Comparison of ENCODE assay signal across 19 cellular contexts in genomic region chr10:110684800-110685446, GRCh38. TPM values are rescaled to one million over a fixed set of nuclear protein-coding genes. Genes with fewer than 3 reads are reported as not detected.
DNase-seq lines count a peak whose midpoint lies in the region; TF ChIP-seq lines count a peak whose summit lies in the region.
"Had no signal": no experiment of that assay in that cellular context is flagged by ENCODE, and none has a peak within 500 bp of the region (broad histone marks: within the 10 kb centered on the region; RNA-seq: fewer than 3 reads in every experiment).

No MANE protein-coding gene starts in this region.

- no peaks in the 10 kb centered on the region for H4K20me1 ChIP-seq in neural progenitor cell (ENCODE audit: low read depth)

- no peak overlapping the region for H3K4me2 ChIP-seq in neural progenitor cell

- peak overlapping the region; percentile 68 for H2AFZ ChIP-seq in neural progenitor cell (replicated peaks)

- WGBS in testis, 2 donors, result 54 to 75% methylated on average over 22 of the region's 22 CpGs

- CTCF ChIA-PET in Caco-2 (lab: Charles Lee), result no interaction called here

- no TSS peak for BruUV-seq in Caco-2 (replicated peaks; lab: Mats Ljungman, UMichigan)

- peak; percentile 60 for DNase-seq in ELF-1 (ENCODE audit: low read depth, low spot score)
- peak; percentile 13 for DNase-seq in foreskin fibroblast
- DNase-seq in neural progenitor cell (ENCODE audit: low spot score), result no peak
- no peak for DNase-seq in activated CD8-positive, alpha-beta memory T cell treated with anti-CD3 and anti-CD28 coated beads, Interleukin-2, amount 50 U/mL, for 4 hours
- DNase-seq in activated CD4-positive, alpha-beta T cell treated with anti-CD3 and anti-CD28 coated beads for 1 hour, result no peak
- DNase-seq in testis, result no peak
- no peak for DNase-seq in Caco-2
- DNase-seq: activated CD4-positive, alpha-beta T cell treated with anti-CD3 and anti-CD28 coated beads for 4 hours; AML-193; cerebellar nuclear complex; NCI-H1048; NCI-H2171 treated with DMSO at 0.1 percent for 48 hours; retina; SHP77; stimulated activated CD8-positive, alpha-beta memory T cell treated with anti-CD3 and anti-CD28 coated beads, Interleukin-4, amount 100 ng/mL, for 48 hours had no signal

- peaks cover 2% of the 10 kb centered on the region for H3K27me3 Mint-ChIP-seq in neural progenitor cell (ENCODE audit: insufficient read depth, low read depth)
- H3K27me3 Mint-ChIP-seq in Caco-2 (ENCODE audit: insufficient read depth, unreplicated experiment), result no peaks in the 10 kb centered on the region
- H3K27me3 Mint-ChIP-seq: type B pancreatic cell had no signal

- TF ChIP-seq POLR2A in testis (IDR thresholded peaks at IDR 0.05), result no peak

- H3K4me3 ChIP-seq in WI38 (ENCODE audit: low read depth, low read length) (peak overlapping the region; percentile 41), foreskin fibroblast (ENCODE audit: low read depth in 1 of 2, low read length in 2 of 2) (no peak overlapping the region), neural progenitor cell (no peak overlapping the region), testis (no peak overlapping the region), Caco-2 (ENCODE audit: low read depth, low read length) (no peak overlapping the region)

- intact Hi-C loops in testis (cut with DNase I; ENCODE audit: low total_unique reads) (no loop called here), Caco-2 (cut with micrococcal nuclease; ENCODE audit: unreplicated experiment) (no loop called here)

- H3K9me3 Mint-ChIP-seq in neural progenitor cell, result no peaks in the 10 kb centered on the region
- H3K9me3 Mint-ChIP-seq in Caco-2 (ENCODE audit: unreplicated experiment), result no peaks in the 10 kb centered on the region
- H3K9me3 Mint-ChIP-seq: activated naive CD4-positive, alpha-beta T cell treated with anti-CD3 and anti-CD28 coated beads, Interleukin-2, amount 50 U/mL, for 72 hours; natural killer cell treated with Interleukin-12 subunit alpha and Interleukin-12 subunit beta and Interleukin-15 and Interleukin-18, amount 100 ng/mL, for 72 hours; type B pancreatic cell had no signal

- H3K4me1 ChIP-seq in neural progenitor cell (no peaks in the 10 kb centered on the region), testis (no peaks in the 10 kb centered on the region), Caco-2 (no peaks in the 10 kb centered on the region)

- H3K4me1 Mint-ChIP-seq in neural progenitor cell, result peaks cover 2% of the 10 kb centered on the region
- H3K4me1 Mint-ChIP-seq in Caco-2 (ENCODE audit: low read depth, unreplicated experiment), result peaks cover 7% of the 10 kb centered on the region

- no peaks in the 10 kb centered on the region for H3K9me3 ChIP-seq in neural progenitor cell (ENCODE audit: low read depth)
- no peaks in the 10 kb centered on the region for H3K9me3 ChIP-seq in testis
- no peaks in the 10 kb centered on the region for H3K9me3 ChIP-seq in Caco-2

- H3K36me3 ChIP-seq in neural progenitor cell, result no peaks in the 10 kb centered on the region
- H3K36me3 ChIP-seq in testis (ENCODE audit: low read depth, missing control alignments), result no peaks in the 10 kb centered on the region
- H3K36me3 ChIP-seq in Caco-2 (ENCODE audit: control insufficient read depth, insufficient read depth, low read length), result no peaks in the 10 kb centered on the region

- H3K79me2 ChIP-seq in neural progenitor cell (ENCODE audit: low read depth), result no peaks in the 10 kb centered on the region

- no peak for TF ChIP-seq CTCF in WI38 (IDR thresholded peaks at IDR 0.05; ENCODE audit: low read depth, low read length)
- no peak for TF ChIP-seq CTCF in foreskin fibroblast (IDR thresholded peaks at IDR 0.05; ENCODE audit: low read depth, low read length)
- TF ChIP-seq CTCF in neural progenitor cell (IDR thresholded peaks at IDR 0.05), result no peak
- TF ChIP-seq CTCF in testis (IDR thresholded peaks at IDR 0.05), result no peak
- TF ChIP-seq CTCF in Caco-2 (IDR thresholded peaks at IDR 0.05; ENCODE audit: insufficient read depth in 1 of 2, low read depth in 1 of 2, low read length in 1 of 2, severe bottlenecking in 1 of 2, unreplicated experiment in 1 of 2), result no peak

- H3K27me3 ChIP-seq in neural progenitor cell (no peaks in the 10 kb centered on the region), testis (no peaks in the 10 kb centered on the region), Caco-2 (replicated peaks; ENCODE audit: control insufficient read depth, insufficient read depth, low read length) (no peaks in the 10 kb centered on the region)

- no peak overlapping the region for H3K9ac ChIP-seq in neural progenitor cell

- POLR2A ChIA-PET in Caco-2 (lab: Charles Lee), result no interaction called here

- H3F3A ChIP-seq in neural progenitor cell (ENCODE audit: low read depth), result no peaks in the 10 kb centered on the region

- H3K36me3 Mint-ChIP-seq in neural progenitor cell, result no peaks in the 10 kb centered on the region
- H3K36me3 Mint-ChIP-seq in Caco-2 (ENCODE audit: insufficient read depth, unreplicated experiment), result no peaks in the 10 kb centered on the region
- H3K36me3 Mint-ChIP-seq: activated naive CD4-positive, alpha-beta T cell treated with anti-CD3 and anti-CD28 coated beads, Interleukin-2, amount 50 U/mL, for 72 hours; natural killer cell treated with Interleukin-12 subunit alpha and Interleukin-12 subunit beta and Interleukin-15 and Interleukin-18, amount 100 ng/mL, for 72 hours; type B pancreatic cell had no signal

- no peak overlapping the region for H3K4me3 Mint-ChIP-seq in neural progenitor cell
- no peak overlapping the region for H3K4me3 Mint-ChIP-seq in Caco-2 (ENCODE audit: unreplicated experiment)
- H3K4me3 Mint-ChIP-seq: natural killer cell treated with Interleukin-12 subunit alpha and Interleukin-12 subunit beta and Interleukin-15 and Interleukin-18, amount 100 ng/mL, for 72 hours; type B pancreatic cell had no signal

- no peak overlapping the region for H3K27ac ChIP-seq in neural progenitor cell
- H3K27ac ChIP-seq in testis, result no peak overlapping the region

- no peak overlapping the region for H3K27ac Mint-ChIP-seq in neural progenitor cell
- H3K27ac Mint-ChIP-seq in Caco-2 (ENCODE audit: unreplicated experiment), result no peak overlapping the region
- H3K27ac Mint-ChIP-seq: activated naive CD4-positive, alpha-beta T cell treated with anti-CD3 and anti-CD28 coated beads, Interleukin-2, amount 50 U/mL, for 72 hours; natural killer cell treated with Interleukin-12 subunit alpha and Interleukin-12 subunit beta and Interleukin-15 and Interleukin-18, amount 100 ng/mL, for 72 hours; type B pancreatic cell had no signal

RNA-seq across cellular contexts. Expression of gene RBM20, which starts 40.8 kb away (rescaled TPM):
- 0.28 and 0.32 TPM in 2 replicates for total RNA-seq in neural progenitor cell (ENCODE audit: low replicate concordance)
- 1 to 10 TPM; 3.1 to 5.3 TPM for total RNA-seq in testis
- 1.7 TPM for polyA plus RNA-seq in testis (ENCODE audit: insufficient read depth, low read depth, low replicate concordance)
- 0.35 and 0.36 TPM in 2 replicates for total RNA-seq in Caco-2 (2022)
- total RNA-seq: natural killer cell treated with Interleukin-12 subunit alpha and Interleukin-12 subunit beta and Interleukin-15 and Interleukin-18, amount 100 ng/mL, for 72 hours had no signal

Comparison
In these comparisons a context has a peak if more than half of its experiments do, and no peak if none do; other contexts are left out.
1. DNase-seq: peak in ELF-1 (single experiment) and foreskin fibroblast (2 of 2); none in neural progenitor cell (single experiment), activated CD8-positive, alpha-beta memory T cell treated with anti-CD3 and anti-CD28 coated beads, Interleukin-2, amount 50 U/mL, for 4 hours (single experiment), activated CD4-positive, alpha-beta T cell treated with anti-CD3 and anti-CD28 coated beads for 1 hour (single experiment), testis (single experiment) and Caco-2 (0 of 2).